Comparison of ENCODE assay signal across 1 cellular context in the genomic region with DNA sequence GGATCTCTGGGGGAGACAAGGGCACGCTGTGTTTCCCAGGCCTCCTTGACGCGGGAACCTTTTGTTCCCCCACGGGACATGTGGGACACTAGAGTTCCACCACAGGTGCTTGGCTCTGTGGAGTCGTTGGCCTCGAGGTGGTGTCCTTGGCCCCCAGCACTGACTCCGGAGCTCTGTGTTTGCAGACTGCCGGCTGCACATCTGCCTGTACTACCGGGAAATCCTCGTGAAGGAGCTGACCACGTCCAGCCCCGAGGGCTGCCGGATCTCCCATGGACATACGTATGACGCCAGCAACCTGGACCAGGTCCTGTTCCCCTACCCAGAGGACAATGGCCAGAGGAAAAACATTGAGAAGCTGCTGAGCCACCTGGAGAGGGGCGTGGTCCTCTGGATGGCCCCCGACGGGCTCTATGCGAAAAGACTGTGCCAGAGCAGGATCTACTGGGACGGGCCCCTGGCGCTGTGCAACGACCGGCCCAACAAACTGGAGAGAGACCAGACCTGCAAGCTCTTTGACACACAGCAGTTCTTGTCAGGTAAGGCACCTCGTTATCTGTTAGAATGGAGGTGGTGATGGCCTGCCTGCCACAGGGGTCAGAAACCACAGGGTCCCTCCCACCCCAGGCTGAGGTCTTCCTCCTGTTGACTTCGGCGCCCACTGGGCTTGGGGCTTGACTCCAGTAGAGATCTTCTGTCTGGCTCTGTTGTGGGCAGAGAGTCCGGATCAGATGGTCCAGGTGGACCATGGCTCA.
TF ChIP-seq lines count a peak whose summit lies in the region.

No MANE protein-coding gene starts in this region.

TF ChIP-seq in GM12878, 131 proteins besides CTCF, POLR2A, EP300 and RAD21 (continues in another document):
- TF ChIP-seq, protein P1, sequence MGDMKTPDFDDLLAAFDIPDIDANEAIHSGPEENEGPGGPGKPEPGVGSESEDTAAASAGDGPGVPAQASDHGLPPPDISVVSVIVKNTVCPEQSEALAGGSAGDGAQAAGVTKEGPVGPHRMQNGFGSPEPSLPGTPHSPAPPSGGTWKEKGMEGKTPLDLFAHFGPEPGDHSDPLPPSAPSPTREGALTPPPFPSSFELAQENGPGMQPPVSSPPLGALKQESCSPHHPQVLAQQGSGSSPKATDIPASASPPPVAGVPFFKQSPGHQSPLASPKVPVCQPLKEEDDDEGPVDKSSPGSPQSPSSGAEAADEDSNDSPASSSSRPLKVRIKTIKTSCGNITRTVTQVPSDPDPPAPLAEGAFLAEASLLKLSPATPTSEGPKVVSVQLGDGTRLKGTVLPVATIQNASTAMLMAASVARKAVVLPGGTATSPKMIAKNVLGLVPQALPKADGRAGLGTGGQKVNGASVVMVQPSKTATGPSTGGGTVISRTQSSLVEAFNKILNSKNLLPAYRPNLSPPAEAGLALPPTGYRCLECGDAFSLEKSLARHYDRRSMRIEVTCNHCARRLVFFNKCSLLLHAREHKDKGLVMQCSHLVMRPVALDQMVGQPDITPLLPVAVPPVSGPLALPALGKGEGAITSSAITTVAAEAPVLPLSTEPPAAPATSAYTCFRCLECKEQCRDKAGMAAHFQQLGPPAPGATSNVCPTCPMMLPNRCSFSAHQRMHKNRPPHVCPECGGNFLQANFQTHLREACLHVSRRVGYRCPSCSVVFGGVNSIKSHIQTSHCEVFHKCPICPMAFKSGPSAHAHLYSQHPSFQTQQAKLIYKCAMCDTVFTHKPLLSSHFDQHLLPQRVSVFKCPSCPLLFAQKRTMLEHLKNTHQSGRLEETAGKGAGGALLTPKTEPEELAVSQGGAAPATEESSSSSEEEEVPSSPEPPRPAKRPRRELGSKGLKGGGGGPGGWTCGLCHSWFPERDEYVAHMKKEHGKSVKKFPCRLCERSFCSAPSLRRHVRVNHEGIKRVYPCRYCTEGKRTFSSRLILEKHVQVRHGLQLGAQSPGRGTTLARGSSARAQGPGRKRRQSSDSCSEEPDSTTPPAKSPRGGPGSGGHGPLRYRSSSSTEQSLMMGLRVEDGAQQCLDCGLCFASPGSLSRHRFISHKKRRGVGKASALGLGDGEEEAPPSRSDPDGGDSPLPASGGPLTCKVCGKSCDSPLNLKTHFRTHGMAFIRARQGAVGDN (IDR thresholded peaks at IDR 0.05), result no peak
- TF ChIP-seq, protein P2, sequence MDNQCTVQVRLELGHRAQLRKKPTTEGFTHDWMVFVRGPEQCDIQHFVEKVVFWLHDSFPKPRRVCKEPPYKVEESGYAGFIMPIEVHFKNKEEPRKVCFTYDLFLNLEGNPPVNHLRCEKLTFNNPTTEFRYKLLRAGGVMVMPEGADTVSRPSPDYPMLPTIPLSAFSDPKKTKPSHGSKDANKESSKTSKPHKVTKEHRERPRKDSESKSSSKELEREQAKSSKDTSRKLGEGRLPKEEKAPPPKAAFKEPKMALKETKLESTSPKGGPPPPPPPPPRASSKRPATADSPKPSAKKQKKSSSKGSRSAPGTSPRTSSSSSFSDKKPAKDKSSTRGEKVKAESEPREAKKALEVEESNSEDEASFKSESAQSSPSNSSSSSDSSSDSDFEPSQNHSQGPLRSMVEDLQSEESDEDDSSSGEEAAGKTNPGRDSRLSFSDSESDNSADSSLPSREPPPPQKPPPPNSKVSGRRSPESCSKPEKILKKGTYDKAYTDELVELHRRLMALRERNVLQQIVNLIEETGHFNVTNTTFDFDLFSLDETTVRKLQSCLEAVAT (IDR thresholded peaks at IDR 0.05), result no peak
- TF ChIP-seq ASH2L (IDR thresholded peaks at IDR 0.05; ENCODE audit: borderline replicate concordance, low read depth) (no peak), BCL11A (IDR thresholded peaks at IDR 0.05; ENCODE audit: low read depth, low read length) (no peak), CBX5 (IDR thresholded peaks at IDR 0.05; ENCODE audit: low read depth) (no peak), BHLHE40 (IDR thresholded peaks at IDR 0.05; ENCODE audit: borderline replicate concordance in 1 of 2, low read depth in 2 of 2, low read length in 1 of 2) (no peak), CHD4 (IDR thresholded peaks at IDR 0.05) (no peak), PML (IDR thresholded peaks at IDR 0.05; ENCODE audit: low read length) (peak; percentile 83), FOXM1 (IDR thresholded peaks at IDR 0.05; ENCODE audit: low read depth, low read length) (peak; percentile 40; the same call in 1 of the 2 replicates), SP1 (IDR thresholded peaks at IDR 0.05; ENCODE audit: low read depth, low read length) (no peak), SUZ12 (IDR thresholded peaks at IDR 0.05; ENCODE audit: unreplicated experiment) (no peak), ZBED1 (IDR thresholded peaks at IDR 0.05; ENCODE audit: borderline replicate concordance) (peak; percentile 74; the same call in 1 of the 2 replicates), TCF7 (IDR thresholded peaks at IDR 0.05; ENCODE audit: borderline replicate concordance) (no peak), SMARCA5 (IDR thresholded peaks at IDR 0.05) (no peak), ZNF622 (IDR thresholded peaks at IDR 0.05) (no peak), SMAD5 (IDR thresholded peaks at IDR 0.05; ENCODE audit: low read depth) (peak; percentile 77), JUNB (IDR thresholded peaks at IDR 0.05) (no peak), ZNF384 (IDR thresholded peaks at IDR 0.05; ENCODE audit: borderline replicate concordance, low read depth, low read length) (no peak), CBX3 (IDR thresholded peaks at IDR 0.05; ENCODE audit: borderline replicate concordance, low read depth) (no peak), PAX8 (IDR thresholded peaks at IDR 0.05) (no peak), NRF1 (conservative IDR thresholded peaks at IDR 0.05; ENCODE audit: low read depth, low read length) (no peak), ZSCAN29 (IDR thresholded peaks at IDR 0.05) (no peak), RB1 (IDR thresholded peaks at IDR 0.05; ENCODE audit: borderline replicate concordance) (no peak), POLR2AphosphoS2 (IDR thresholded peaks at IDR 0.05; ENCODE audit: low read depth, low read length) (peak; percentile 82; the same call in 1 of the 2 replicates), MEF2A (IDR thresholded peaks at IDR 0.05; ENCODE audit: insufficient read depth, low read depth, low read length) (no peak), HDAC6 (IDR thresholded peaks at IDR 0.05; ENCODE audit: unreplicated experiment) (no peak), CREM (IDR thresholded peaks at IDR 0.05; ENCODE audit: low read depth) (no peak), JUND (IDR thresholded peaks at IDR 0.05; ENCODE audit: low read depth, low read length) (no peak), FOXK2 (IDR thresholded peaks at IDR 0.05) (no peak)
- TF ChIP-seq, protein P3, sequence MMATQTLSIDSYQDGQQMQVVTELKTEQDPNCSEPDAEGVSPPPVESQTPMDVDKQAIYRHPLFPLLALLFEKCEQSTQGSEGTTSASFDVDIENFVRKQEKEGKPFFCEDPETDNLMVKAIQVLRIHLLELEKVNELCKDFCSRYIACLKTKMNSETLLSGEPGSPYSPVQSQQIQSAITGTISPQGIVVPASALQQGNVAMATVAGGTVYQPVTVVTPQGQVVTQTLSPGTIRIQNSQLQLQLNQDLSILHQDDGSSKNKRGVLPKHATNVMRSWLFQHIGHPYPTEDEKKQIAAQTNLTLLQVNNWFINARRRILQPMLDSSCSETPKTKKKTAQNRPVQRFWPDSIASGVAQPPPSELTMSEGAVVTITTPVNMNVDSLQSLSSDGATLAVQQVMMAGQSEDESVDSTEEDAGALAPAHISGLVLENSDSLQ (IDR thresholded peaks at IDR 0.05), result no peak
- TF ChIP-seq, protein P4, sequence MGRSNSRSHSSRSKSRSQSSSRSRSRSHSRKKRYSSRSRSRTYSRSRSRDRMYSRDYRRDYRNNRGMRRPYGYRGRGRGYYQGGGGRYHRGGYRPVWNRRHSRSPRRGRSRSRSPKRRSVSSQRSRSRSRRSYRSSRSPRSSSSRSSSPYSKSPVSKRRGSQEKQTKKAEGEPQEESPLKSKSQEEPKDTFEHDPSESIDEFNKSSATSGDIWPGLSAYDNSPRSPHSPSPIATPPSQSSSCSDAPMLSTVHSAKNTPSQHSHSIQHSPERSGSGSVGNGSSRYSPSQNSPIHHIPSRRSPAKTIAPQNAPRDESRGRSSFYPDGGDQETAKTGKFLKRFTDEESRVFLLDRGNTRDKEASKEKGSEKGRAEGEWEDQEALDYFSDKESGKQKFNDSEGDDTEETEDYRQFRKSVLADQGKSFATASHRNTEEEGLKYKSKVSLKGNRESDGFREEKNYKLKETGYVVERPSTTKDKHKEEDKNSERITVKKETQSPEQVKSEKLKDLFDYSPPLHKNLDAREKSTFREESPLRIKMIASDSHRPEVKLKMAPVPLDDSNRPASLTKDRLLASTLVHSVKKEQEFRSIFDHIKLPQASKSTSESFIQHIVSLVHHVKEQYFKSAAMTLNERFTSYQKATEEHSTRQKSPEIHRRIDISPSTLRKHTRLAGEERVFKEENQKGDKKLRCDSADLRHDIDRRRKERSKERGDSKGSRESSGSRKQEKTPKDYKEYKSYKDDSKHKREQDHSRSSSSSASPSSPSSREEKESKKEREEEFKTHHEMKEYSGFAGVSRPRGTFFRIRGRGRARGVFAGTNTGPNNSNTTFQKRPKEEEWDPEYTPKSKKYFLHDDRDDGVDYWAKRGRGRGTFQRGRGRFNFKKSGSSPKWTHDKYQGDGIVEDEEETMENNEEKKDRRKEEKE (IDR thresholded peaks at IDR 0.05), result no peak; the same call in 1 of the 2 replicates
- TF ChIP-seq, protein P5, sequence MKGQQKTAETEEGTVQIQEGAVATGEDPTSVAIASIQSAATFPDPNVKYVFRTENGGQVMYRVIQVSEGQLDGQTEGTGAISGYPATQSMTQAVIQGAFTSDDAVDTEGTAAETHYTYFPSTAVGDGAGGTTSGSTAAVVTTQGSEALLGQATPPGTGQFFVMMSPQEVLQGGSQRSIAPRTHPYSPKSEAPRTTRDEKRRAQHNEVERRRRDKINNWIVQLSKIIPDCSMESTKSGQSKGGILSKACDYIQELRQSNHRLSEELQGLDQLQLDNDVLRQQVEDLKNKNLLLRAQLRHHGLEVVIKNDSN (IDR thresholded peaks at IDR 0.05; ENCODE audit: borderline replicate concordance, extremely low read length, insufficient read depth, low read depth, low read length), result no peak
- TF ChIP-seq, protein P6, sequence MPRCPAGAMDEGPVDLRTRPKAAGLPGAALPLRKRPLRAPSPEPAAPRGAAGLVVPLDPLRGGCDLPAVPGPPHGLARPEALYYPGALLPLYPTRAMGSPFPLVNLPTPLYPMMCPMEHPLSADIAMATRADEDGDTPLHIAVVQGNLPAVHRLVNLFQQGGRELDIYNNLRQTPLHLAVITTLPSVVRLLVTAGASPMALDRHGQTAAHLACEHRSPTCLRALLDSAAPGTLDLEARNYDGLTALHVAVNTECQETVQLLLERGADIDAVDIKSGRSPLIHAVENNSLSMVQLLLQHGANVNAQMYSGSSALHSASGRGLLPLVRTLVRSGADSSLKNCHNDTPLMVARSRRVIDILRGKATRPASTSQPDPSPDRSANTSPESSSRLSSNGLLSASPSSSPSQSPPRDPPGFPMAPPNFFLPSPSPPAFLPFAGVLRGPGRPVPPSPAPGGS (IDR thresholded peaks at IDR 0.05; ENCODE audit: borderline replicate concordance, insufficient read depth, low read depth, low read length, poor library complexity, severe bottlenecking), result peak; percentile 25
- TF ChIP-seq, protein P7, sequence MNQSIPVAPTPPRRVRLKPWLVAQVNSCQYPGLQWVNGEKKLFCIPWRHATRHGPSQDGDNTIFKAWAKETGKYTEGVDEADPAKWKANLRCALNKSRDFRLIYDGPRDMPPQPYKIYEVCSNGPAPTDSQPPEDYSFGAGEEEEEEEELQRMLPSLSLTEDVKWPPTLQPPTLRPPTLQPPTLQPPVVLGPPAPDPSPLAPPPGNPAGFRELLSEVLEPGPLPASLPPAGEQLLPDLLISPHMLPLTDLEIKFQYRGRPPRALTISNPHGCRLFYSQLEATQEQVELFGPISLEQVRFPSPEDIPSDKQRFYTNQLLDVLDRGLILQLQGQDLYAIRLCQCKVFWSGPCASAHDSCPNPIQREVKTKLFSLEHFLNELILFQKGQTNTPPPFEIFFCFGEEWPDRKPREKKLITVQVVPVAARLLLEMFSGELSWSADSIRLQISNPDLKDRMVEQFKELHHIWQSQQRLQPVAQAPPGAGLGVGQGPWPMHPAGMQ (IDR thresholded peaks at IDR 0.05; ENCODE audit: borderline replicate concordance), result no peak
- TF ChIP-seq, protein P8, sequence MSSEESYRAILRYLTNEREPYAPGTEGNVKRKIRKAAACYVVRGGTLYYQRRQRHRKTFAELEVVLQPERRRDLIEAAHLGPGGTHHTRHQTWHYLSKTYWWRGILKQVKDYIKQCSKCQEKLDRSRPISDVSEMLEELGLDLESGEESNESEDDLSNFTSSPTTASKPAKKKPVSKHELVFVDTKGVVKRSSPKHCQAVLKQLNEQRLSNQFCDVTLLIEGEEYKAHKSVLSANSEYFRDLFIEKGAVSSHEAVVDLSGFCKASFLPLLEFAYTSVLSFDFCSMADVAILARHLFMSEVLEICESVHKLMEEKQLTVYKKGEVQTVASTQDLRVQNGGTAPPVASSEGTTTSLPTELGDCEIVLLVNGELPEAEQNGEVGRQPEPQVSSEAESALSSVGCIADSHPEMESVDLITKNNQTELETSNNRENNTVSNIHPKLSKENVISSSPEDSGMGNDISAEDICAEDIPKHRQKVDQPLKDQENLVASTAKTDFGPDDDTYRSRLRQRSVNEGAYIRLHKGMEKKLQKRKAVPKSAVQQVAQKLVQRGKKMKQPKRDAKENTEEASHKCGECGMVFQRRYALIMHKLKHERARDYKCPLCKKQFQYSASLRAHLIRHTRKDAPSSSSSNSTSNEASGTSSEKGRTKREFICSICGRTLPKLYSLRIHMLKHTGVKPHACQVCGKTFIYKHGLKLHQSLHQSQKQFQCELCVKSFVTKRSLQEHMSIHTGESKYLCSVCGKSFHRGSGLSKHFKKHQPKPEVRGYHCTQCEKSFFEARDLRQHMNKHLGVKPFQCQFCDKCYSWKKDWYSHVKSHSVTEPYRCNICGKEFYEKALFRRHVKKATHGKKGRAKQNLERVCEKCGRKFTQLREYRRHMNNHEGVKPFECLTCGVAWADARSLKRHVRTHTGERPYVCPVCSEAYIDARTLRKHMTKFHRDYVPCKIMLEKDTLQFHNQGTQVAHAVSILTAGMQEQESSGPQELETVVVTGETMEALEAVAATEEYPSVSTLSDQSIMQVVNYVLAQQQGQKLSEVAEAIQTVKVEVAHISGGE (CRISPR knock-in tag; IDR thresholded peaks at IDR 0.05), result peak; percentile 45
- TF ChIP-seq, protein P9, sequence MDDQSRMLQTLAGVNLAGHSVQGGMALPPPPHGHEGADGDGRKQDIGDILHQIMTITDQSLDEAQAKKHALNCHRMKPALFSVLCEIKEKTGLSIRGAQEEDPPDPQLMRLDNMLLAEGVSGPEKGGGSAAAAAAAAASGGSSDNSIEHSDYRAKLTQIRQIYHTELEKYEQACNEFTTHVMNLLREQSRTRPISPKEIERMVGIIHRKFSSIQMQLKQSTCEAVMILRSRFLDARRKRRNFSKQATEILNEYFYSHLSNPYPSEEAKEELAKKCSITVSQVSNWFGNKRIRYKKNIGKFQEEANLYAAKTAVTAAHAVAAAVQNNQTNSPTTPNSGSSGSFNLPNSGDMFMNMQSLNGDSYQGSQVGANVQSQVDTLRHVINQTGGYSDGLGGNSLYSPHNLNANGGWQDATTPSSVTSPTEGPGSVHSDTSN (IDR thresholded peaks at IDR 0.05; ENCODE audit: insufficient replicate concordance, low read depth, low read length), result no peak
